ENCODE assay signal across 22 cellular contexts in the genomic region with DNA sequence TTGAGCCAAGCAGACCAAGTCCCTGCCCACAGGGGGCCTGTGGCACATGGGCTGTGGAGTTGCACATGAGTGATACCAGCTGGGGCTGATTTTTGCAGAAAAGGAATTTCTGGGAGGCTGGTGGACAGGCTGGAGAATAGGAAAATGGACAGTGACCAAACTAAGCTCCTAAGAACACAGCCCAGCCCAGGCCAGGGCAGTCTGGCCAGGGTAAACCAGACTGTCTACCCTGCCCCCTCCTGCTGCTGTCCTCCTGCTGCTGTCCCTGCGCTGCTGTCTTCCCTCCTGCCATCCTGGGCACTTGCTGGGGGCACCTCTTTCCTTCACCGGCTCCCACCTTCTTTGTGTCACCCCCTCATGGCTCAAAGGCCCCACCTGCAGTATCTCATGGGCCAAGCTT.
"Had no signal": no experiment of that assay in that cellular context is flagged by ENCODE, and none has a peak within 500 bp of the region (broad histone marks: within the 10 kb centered on the region; RNA-seq: fewer than 3 reads in every experiment).

No MANE protein-coding gene starts in this region.

- ATAC-seq: activated CD8-positive, alpha-beta T cell treated with anti-CD3 and anti-CD28 coated beads for 36 hours; effector memory CD8-positive, alpha-beta T cell; left cardiac atrium; psoas muscle; SK-N-SH treated with all-trans-retinoic acid at 6 μM for 48 hours; T-cell had no signal

- H3K27ac Mint-ChIP-seq: activated CD8-positive, alpha-beta T cell treated with anti-CD3 and anti-CD28 coated beads for 36 hours; activated naive CD4-positive, alpha-beta T cell treated with anti-CD3 and anti-CD28 coated beads for 36 hours; activated T-cell treated with anti-CD3 and anti-CD28 coated beads, Interleukin-2, amount 50 U/mL, for 24 hours; effector memory CD8-positive, alpha-beta T cell; stimulated activated naive CD8-positive, alpha-beta T cell treated with anti-CD3 and anti-CD28 coated beads, Interleukin-15, Interleukin-2, amounts not matched to agents 100 ng/mL and 50 ng/mL, for 24 hours; T-cell had no signal

- H3K9me3 Mint-ChIP-seq: activated CD8-positive, alpha-beta T cell treated with anti-CD3 and anti-CD28 coated beads for 36 hours; activated naive CD4-positive, alpha-beta T cell treated with anti-CD3 and anti-CD28 coated beads for 36 hours; activated T-cell treated with anti-CD3 and anti-CD28 coated beads, Interleukin-2, amount 50 U/mL, for 24 hours; effector memory CD8-positive, alpha-beta T cell; stimulated activated naive CD8-positive, alpha-beta T cell treated with anti-CD3 and anti-CD28 coated beads, Interleukin-15, Interleukin-2, amounts not matched to agents 100 ng/mL and 50 ng/mL, for 24 hours; T-cell had no signal

- DNase-seq: activated CD4-positive, alpha-beta T cell treated with anti-CD3 and anti-CD28 coated beads for 48 hours; activated CD4-positive, CD25-positive, alpha-beta regulatory T cell; activated CD8-positive, alpha-beta T cell treated with anti-CD3 and anti-CD28 coated beads for 36 hours; activated naive CD4-positive, alpha-beta T cell treated with anti-CD3 and anti-CD28 coated beads for 36 hours; activated T-cell treated with anti-CD3 and anti-CD28 coated beads, Interleukin-2, amount 50 U/mL, for 24 hours; aorta; effector memory CD8-positive, alpha-beta T cell; esophagus squamous epithelium; left cardiac atrium; midbrain; psoas muscle; right cardiac atrium; stimulated activated CD4-positive, alpha-beta T cell treated with anti-CD3 and anti-CD28 coated beads, Interleukin-15, amount 100 ng/mL, for 24 hours; stimulated activated CD4-positive, alpha-beta T cell treated with anti-CD3 and anti-CD28 coated beads, Interleukin-2, amount 100 ng/mL, for 48 hours; T-cell; T-helper 9 cell; trophoblast cell had no signal

- H3K27me3 Mint-ChIP-seq: activated CD8-positive, alpha-beta T cell treated with anti-CD3 and anti-CD28 coated beads for 36 hours; activated T-cell treated with anti-CD3 and anti-CD28 coated beads, Interleukin-2, amount 50 U/mL, for 24 hours; effector memory CD8-positive, alpha-beta T cell; stimulated activated naive CD8-positive, alpha-beta T cell treated with anti-CD3 and anti-CD28 coated beads, Interleukin-15, Interleukin-2, amounts not matched to agents 100 ng/mL and 50 ng/mL, for 24 hours; T-cell had no signal

- H3K27me3 ChIP-seq: esophagus squamous epithelium had no signal

- H3K9me3 ChIP-seq: esophagus squamous epithelium, psoas muscle had no signal

- H3K36me3 ChIP-seq: esophagus squamous epithelium had no signal

- H3K4me3 Mint-ChIP-seq: activated CD8-positive, alpha-beta T cell treated with anti-CD3 and anti-CD28 coated beads for 36 hours; activated naive CD4-positive, alpha-beta T cell treated with anti-CD3 and anti-CD28 coated beads for 36 hours; activated T-cell treated with anti-CD3 and anti-CD28 coated beads, Interleukin-2, amount 50 U/mL, for 24 hours; effector memory CD8-positive, alpha-beta T cell; neural crest cell; stimulated activated naive CD8-positive, alpha-beta T cell treated with anti-CD3 and anti-CD28 coated beads, Interleukin-15, Interleukin-2, amounts not matched to agents 100 ng/mL and 50 ng/mL, for 24 hours; T-cell had no signal

- H3K4me1 ChIP-seq: esophagus squamous epithelium, psoas muscle had no signal

- H3K4me3 ChIP-seq: esophagus squamous epithelium, lung, psoas muscle, skin epidermis had no signal

- H3K27ac ChIP-seq: esophagus squamous epithelium, psoas muscle, skin epidermis had no signal
